Comparison of ENCODE assay signal across 8 cellular contexts in genomic region chr3:23916886-23917815, GRCh38. TPM values are rescaled to one million over a fixed set of nuclear protein-coding genes. Genes with fewer than 3 reads are reported as not detected.
DNase-seq lines count a peak whose midpoint lies in the region; ATAC-seq and TF ChIP-seq lines count a peak whose summit lies in the region.

TSS of gene NKIRAS1 (minus strand) at chr3:23916990. CDS start at chr3:23910904, 6,086 bp downstream.
TSS of gene RPL15 (plus strand) at chr3:23917132. CDS start at chr3:23917860, 728 bp downstream.

- H3K9me3 Mint-ChIP-seq in GM23338 (no peaks in the 10 kb centered on the region), nephron (no peaks in the 10 kb centered on the region)
- H3K9me3 Mint-ChIP-seq in stimulated activated naive CD8-positive, alpha-beta T cell treated with anti-CD3 and anti-CD28 coated beads, Interleukin-15, Interleukin-2, amounts not matched to agents 100 ng/mL and 50 ng/mL, for 24 hours = no peaks in the 10 kb centered on the region

- peaks cover 14% of the 10 kb centered on the region for H4K20me1 ChIP-seq in GM23338 (replicated peaks; ENCODE audit: insufficient read depth)

- DNase-seq in EL (peak; percentile 97), GM23338 (ENCODE audit: low spot score) (peak; percentile 99), LHCN-M2 (ENCODE audit: low read depth) (peak; percentile 96), RPMI8226 (peak; percentile 98), fibroblast of pulmonary artery (ENCODE audit: low read depth) (peak; percentile 98)
- DNase-seq in activated T-helper 9 cell treated with anti-CD3 and anti-CD28 coated beads, Interleukin-2, amount 50 U/mL, for 16 hours (ENCODE audit: low read depth) = peak; percentile 94

- peaks cover 22% of the 10 kb centered on the region for H3K27me3 Mint-ChIP-seq in GM23338 (ENCODE audit: insufficient read depth, low read depth, poor library complexity)
- H3K27me3 Mint-ChIP-seq in nephron (ENCODE audit: low read depth) = no peaks in the 10 kb centered on the region
- peaks cover 4% of the 10 kb centered on the region for H3K27me3 Mint-ChIP-seq in stimulated activated naive CD8-positive, alpha-beta T cell treated with anti-CD3 and anti-CD28 coated beads, Interleukin-15, Interleukin-2, amounts not matched to agents 100 ng/mL and 50 ng/mL, for 24 hours

- no peaks in the 10 kb centered on the region for H3K9me2 ChIP-seq in GM23338 (ENCODE audit: insufficient read depth)

- H3K79me2 ChIP-seq in GM23338 (replicated peaks; ENCODE audit: insufficient read depth) = peaks cover 64% of the 10 kb centered on the region

- H3K27me3 ChIP-seq in GM23338 (ENCODE audit: insufficient read depth) = peaks cover 10% of the 10 kb centered on the region

- peak; percentile 87 for ATAC-seq in GM23338

- H3K27ac ChIP-seq in GM23338 (ENCODE audit: low read depth) = peak within 1 kb of the TSS; percentile 91

- H3K27ac Mint-ChIP-seq in GM23338 (peak within 1 kb of the TSS; percentile 100), nephron (peak within 1 kb of the TSS; percentile 98 to 100 (median 99))
- peak within 1 kb of the TSS; percentile 99 for H3K27ac Mint-ChIP-seq in stimulated activated naive CD8-positive, alpha-beta T cell treated with anti-CD3 and anti-CD28 coated beads, Interleukin-15, Interleukin-2, amounts not matched to agents 100 ng/mL and 50 ng/mL, for 24 hours

- H3F3A ChIP-seq in GM23338 (replicated peaks; ENCODE audit: low read depth) = peaks cover 23% of the 10 kb centered on the region

- H3K4me1 Mint-ChIP-seq in GM23338 = peaks cover 28% of the 10 kb centered on the region
- peaks cover 50% of the 10 kb centered on the region for H3K4me1 Mint-ChIP-seq in nephron
- peaks cover 58% of the 10 kb centered on the region for H3K4me1 Mint-ChIP-seq in stimulated activated naive CD8-positive, alpha-beta T cell treated with anti-CD3 and anti-CD28 coated beads, Interleukin-15, Interleukin-2, amounts not matched to agents 100 ng/mL and 50 ng/mL, for 24 hours (ENCODE audit: low read depth)

- TF ChIP-seq CTCF in GM23338 (conservative IDR thresholded peaks at IDR 0.05; ENCODE audit: low read depth in 2 of 2) (no peak), fibroblast of pulmonary artery (IDR thresholded peaks at IDR 0.05; ENCODE audit: low read length, missing control alignments) (peak; percentile 44), nephron (IDR thresholded peaks at IDR 0.05; ENCODE audit: unreplicated experiment in 3 of 3) (peak; percentile 54 to 67 (median 60))

- peaks cover 21% of the 10 kb centered on the region for H3K36me3 ChIP-seq in GM23338 (ENCODE audit: insufficient read depth)

- H3K4me1 ChIP-seq in GM23338 (ENCODE audit: insufficient read depth) = peaks cover 21% of the 10 kb centered on the region

- H2AFZ ChIP-seq in GM23338 = peak within 1 kb of the TSS; percentile 73

- H3K4me2 ChIP-seq in GM23338 = peak within 1 kb of the TSS; percentile 96

- H3K4me3 Mint-ChIP-seq in GM23338 (peak within 1 kb of the TSS; percentile 100), nephron (peak within 1 kb of the TSS; percentile 100)
- H3K4me3 Mint-ChIP-seq in stimulated activated naive CD8-positive, alpha-beta T cell treated with anti-CD3 and anti-CD28 coated beads, Interleukin-15, Interleukin-2, amounts not matched to agents 100 ng/mL and 50 ng/mL, for 24 hours = peak within 1 kb of the TSS; percentile 98

- peaks cover 49% of the 10 kb centered on the region for H3K36me3 Mint-ChIP-seq in GM23338 (ENCODE audit: low read depth)
- peaks cover 53% of the 10 kb centered on the region for H3K36me3 Mint-ChIP-seq in nephron (ENCODE audit: low read depth)
- H3K36me3 Mint-ChIP-seq in stimulated activated naive CD8-positive, alpha-beta T cell treated with anti-CD3 and anti-CD28 coated beads, Interleukin-15, Interleukin-2, amounts not matched to agents 100 ng/mL and 50 ng/mL, for 24 hours (ENCODE audit: low read depth) = peaks cover 51% of the 10 kb centered on the region

- H3K4me3 ChIP-seq in GM23338 = peak within 1 kb of the TSS; percentile 91
- H3K4me3 ChIP-seq in fibroblast of pulmonary artery (replicated peaks; ENCODE audit: low read depth, low read length) = peak within 1 kb of the TSS; percentile 99

TF ChIP-seq in GM23338, 12 proteins besides CTCF, POLR2A, EP300 and RAD21 (continues in another document):
- TF ChIP-seq REST (IDR thresholded peaks at IDR 0.05; ENCODE audit: unreplicated experiment) = peak; percentile 46
- no peak for TF ChIP-seq STAT1 (IDR thresholded peaks at IDR 0.05; ENCODE audit: unreplicated experiment)
- TF ChIP-seq CREB1 (CRISPR knock-in tag; IDR thresholded peaks at IDR 0.05; ENCODE audit: low read depth) = peak; percentile 53; the same call in 1 of the 2 replicates
- TF ChIP-seq POLR2AphosphoS5 (IDR thresholded peaks at IDR 0.05; ENCODE audit: low read depth) = peak; percentile 100

RNA-seq across cellular contexts. Expression of gene NKIRAS1, which starts in this region (rescaled TPM):
- total RNA-seq in GM23338 (2014; rRNA removed; shearing (Covaris generic)) = 7.6 and 9.7 TPM in 2 replicates
- polyA plus RNA-seq in GM23338 (2016; fragmentation: Nextera tagmentation; extraction: Ambion mirVana) = 5.9 and 9.2 TPM in 2 replicates
- 15.2 and 19.3 TPM in 2 replicates for total RNA-seq in LHCN-M2 (2014; rRNA removed)
- 6.3 TPM for polyA plus RNA-seq in LHCN-M2 (2012)

RNA-seq across cellular contexts. Expression of gene RPL15, which starts in this region (rescaled TPM):
- 2,713 and 2,868 TPM in 2 replicates for total RNA-seq in GM23338 (2014; rRNA removed; shearing (Covaris generic))
- 3,117 and 3,223 TPM in 2 replicates for polyA plus RNA-seq in GM23338 (2016; fragmentation: Nextera tagmentation; extraction: Ambion mirVana)
- total RNA-seq in LHCN-M2 (2014; rRNA removed) = 1,343 and 2,157 TPM in 2 replicates
- 2,998 TPM for polyA plus RNA-seq in LHCN-M2 (2012)

Comparison
In these comparisons a context has a peak if more than half of its experiments do, and no peak if none do; other contexts are left out.
1. Peak in every context shown above with its lines: DNase-seq, ATAC-seq, H3K4me3 ChIP-seq and H3K27ac ChIP-seq.
2. CTCF ChIP-seq: peak in fibroblast of pulmonary artery (single experiment) and nephron (3 of 3); none in GM23338 (0 of 2).